In genomic region chr9:128213746-128214497, GRCh38 we compare ENCODE assay signal across 1 cellular context.
TF ChIP-seq lines count a peak whose summit lies in the region.

No MANE protein-coding gene starts in this region.

TF ChIP-seq in A549, 52 proteins besides CTCF, POLR2A, EP300 and RAD21 (continued from another document):
- TF ChIP-seq ATOH8 (CRISPR knock-in tag; IDR thresholded peaks at IDR 0.05; ENCODE audit: low read depth) (no peak), EHF (CRISPR knock-in tag; IDR thresholded peaks at IDR 0.05) (no peak), HOXB13 (CRISPR knock-in tag; IDR thresholded peaks at IDR 0.05; ENCODE audit: low read depth) (no peak), ZNF302 (CRISPR knock-in tag; IDR thresholded peaks at IDR 0.05) (no peak), CHD2 (IDR thresholded peaks at IDR 0.05; ENCODE audit: low read length, partially characterized antibody) (no peak), ZFP36 (IDR thresholded peaks at IDR 0.05; ENCODE audit: borderline replicate concordance, partially characterized antibody) (no peak), RNF2 (IDR thresholded peaks at IDR 0.05; ENCODE audit: borderline replicate concordance, low read depth) (no peak), JUNB (IDR thresholded peaks at IDR 0.05) (no peak), ELK1 (IDR thresholded peaks at IDR 0.05; ENCODE audit: low read depth, low read length) (no peak), MAFK (IDR thresholded peaks at IDR 0.05; ENCODE audit: partially characterized antibody) (no peak), E2F6 (IDR thresholded peaks at IDR 0.05; ENCODE audit: borderline replicate concordance, low read depth) (no peak), TFCP2L1 (CRISPR knock-in tag; IDR thresholded peaks at IDR 0.05) (no peak), BHLHE40 (IDR thresholded peaks at IDR 0.05; ENCODE audit: low read depth, low read length) (no peak), MAX (IDR thresholded peaks at IDR 0.05) (no peak)
- TF ChIP-seq, protein P1, sequence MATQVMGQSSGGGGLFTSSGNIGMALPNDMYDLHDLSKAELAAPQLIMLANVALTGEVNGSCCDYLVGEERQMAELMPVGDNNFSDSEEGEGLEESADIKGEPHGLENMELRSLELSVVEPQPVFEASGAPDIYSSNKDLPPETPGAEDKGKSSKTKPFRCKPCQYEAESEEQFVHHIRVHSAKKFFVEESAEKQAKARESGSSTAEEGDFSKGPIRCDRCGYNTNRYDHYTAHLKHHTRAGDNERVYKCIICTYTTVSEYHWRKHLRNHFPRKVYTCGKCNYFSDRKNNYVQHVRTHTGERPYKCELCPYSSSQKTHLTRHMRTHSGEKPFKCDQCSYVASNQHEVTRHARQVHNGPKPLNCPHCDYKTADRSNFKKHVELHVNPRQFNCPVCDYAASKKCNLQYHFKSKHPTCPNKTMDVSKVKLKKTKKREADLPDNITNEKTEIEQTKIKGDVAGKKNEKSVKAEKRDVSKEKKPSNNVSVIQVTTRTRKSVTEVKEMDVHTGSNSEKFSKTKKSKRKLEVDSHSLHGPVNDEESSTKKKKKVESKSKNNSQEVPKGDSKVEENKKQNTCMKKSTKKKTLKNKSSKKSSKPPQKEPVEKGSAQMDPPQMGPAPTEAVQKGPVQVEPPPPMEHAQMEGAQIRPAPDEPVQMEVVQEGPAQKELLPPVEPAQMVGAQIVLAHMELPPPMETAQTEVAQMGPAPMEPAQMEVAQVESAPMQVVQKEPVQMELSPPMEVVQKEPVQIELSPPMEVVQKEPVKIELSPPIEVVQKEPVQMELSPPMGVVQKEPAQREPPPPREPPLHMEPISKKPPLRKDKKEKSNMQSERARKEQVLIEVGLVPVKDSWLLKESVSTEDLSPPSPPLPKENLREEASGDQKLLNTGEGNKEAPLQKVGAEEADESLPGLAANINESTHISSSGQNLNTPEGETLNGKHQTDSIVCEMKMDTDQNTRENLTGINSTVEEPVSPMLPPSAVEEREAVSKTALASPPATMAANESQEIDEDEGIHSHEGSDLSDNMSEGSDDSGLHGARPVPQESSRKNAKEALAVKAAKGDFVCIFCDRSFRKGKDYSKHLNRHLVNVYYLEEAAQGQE (IDR thresholded peaks at IDR 0.05) = no peak
- TF ChIP-seq, protein P2, sequence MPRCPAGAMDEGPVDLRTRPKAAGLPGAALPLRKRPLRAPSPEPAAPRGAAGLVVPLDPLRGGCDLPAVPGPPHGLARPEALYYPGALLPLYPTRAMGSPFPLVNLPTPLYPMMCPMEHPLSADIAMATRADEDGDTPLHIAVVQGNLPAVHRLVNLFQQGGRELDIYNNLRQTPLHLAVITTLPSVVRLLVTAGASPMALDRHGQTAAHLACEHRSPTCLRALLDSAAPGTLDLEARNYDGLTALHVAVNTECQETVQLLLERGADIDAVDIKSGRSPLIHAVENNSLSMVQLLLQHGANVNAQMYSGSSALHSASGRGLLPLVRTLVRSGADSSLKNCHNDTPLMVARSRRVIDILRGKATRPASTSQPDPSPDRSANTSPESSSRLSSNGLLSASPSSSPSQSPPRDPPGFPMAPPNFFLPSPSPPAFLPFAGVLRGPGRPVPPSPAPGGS (IDR thresholded peaks at IDR 0.05) = no peak
